Comparison of ENCODE assay signal across 8 cellular contexts in the genomic region with DNA sequence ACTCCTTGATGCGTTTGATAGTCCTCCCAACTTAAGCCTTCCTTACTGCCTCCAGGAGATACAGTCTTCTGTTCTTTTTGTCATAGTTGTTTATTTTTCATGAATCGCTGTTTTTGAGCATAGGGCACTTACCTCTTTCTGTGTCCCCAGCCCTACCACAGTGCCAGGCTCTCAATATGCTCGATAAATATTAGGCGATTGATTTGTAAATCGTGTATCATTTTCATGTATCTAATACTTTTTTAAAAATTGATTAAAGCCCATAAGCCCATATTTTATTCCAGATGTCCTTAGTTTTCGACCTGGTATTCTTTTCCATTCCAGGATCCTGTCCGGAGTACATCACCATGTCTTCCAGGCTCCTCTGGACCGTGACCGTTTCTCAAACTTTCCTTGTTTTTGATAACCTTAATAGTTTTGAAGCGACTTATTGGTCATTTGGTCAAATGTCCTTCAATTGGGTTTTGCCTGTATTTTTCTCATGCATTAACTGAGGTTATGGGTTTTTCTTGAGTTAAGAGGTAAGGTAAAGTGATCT. TPM values are rescaled to one million over a fixed set of nuclear protein-coding genes. Genes with fewer than 3 reads are reported as not detected.
A peak's percentile ranks its signal among the peaks of the same experiment; 100 is the strongest.
DNase-seq lines count a peak whose midpoint lies in the region; ATAC-seq and TF ChIP-seq lines count a peak whose summit lies in the region.

No MANE protein-coding gene starts in this region.

- peak overlapping the region; percentile 92 for H3K4me3 ChIP-seq in AG09309 (ENCODE audit: control insufficient read depth, low read depth, low read length)
- peak overlapping the region; percentile 86 for H3K4me3 ChIP-seq in astrocyte of the cerebellum (ENCODE audit: low read depth, low read length)

- no peaks in the 10 kb centered on the region for H3K36me3 Mint-ChIP-seq in mesothelial cell of epicardium

- no peak for DNase-seq in AG09309 (ENCODE audit: low read depth)
- DNase-seq in astrocyte of the cerebellum (ENCODE audit: low read depth), result no peak
- no peak for DNase-seq in mesothelial cell of epicardium (ENCODE audit: low spot score in 2 of 2, unreplicated experiment in 2 of 2)
- no peak for DNase-seq in GF-D8 (lab: John Stamatoyannopoulos, UW)
- no peak for DNase-seq in stimulated activated CD8-positive, alpha-beta memory T cell treated with anti-CD3 and anti-CD28 coated beads, Interleukin-4, amount 100 ng/mL, for 48 hours
- DNase-seq in stimulated activated CD4-positive, alpha-beta T cell treated with anti-CD3 and anti-CD28 coated beads, Interleukin-2, amount 100 ng/mL, for 24 hours, result no peak

- peak overlapping the region; percentile 100 for H3K27ac Mint-ChIP-seq in mesothelial cell of epicardium

- TF ChIP-seq CTCF in AG09309 (IDR thresholded peaks at IDR 0.05; ENCODE audit: control insufficient read depth, insufficient read depth, low read depth, low read length, missing control alignments) (no peak), astrocyte of the cerebellum (IDR thresholded peaks at IDR 0.05; ENCODE audit: low read depth, low read length, missing control alignments) (no peak), mesothelial cell of epicardium (IDR thresholded peaks at IDR 0.05; ENCODE audit: unreplicated experiment) (no peak)

- H3K27me3 Mint-ChIP-seq in mesothelial cell of epicardium (ENCODE audit: low read depth), result no peaks in the 10 kb centered on the region

- peaks cover 44% of the 10 kb centered on the region for H3K4me1 Mint-ChIP-seq in mesothelial cell of epicardium

- in situ Hi-C loops in astrocyte of the cerebellum (cut with HindIII; ENCODE audit: low sequenced_read_pairs), result no loop called here

- H3K9me3 Mint-ChIP-seq in mesothelial cell of epicardium, result no peaks in the 10 kb centered on the region

- H3K4me3 Mint-ChIP-seq in mesothelial cell of epicardium, result peak overlapping the region; percentile 97

- ATAC-seq in GM19324 (IDR thresholded peaks at IDR 0.05; ENCODE audit: low FRiP score, unreplicated experiment) (peak; percentile 26), HG03439 (IDR thresholded peaks at IDR 0.05; ENCODE audit: unreplicated experiment) (peak; percentile 16)

RNA-seq across cellular contexts. Expression of gene MMADHC, which starts 0.4 kb away (rescaled TPM):
- total RNA-seq in mesothelial cell of epicardium, result 92.8 to 99.6 TPM (median 99.5 TPM) in 3 replicates
